Comparison of ENCODE assay signal across 14 cellular contexts in the genomic region with DNA sequence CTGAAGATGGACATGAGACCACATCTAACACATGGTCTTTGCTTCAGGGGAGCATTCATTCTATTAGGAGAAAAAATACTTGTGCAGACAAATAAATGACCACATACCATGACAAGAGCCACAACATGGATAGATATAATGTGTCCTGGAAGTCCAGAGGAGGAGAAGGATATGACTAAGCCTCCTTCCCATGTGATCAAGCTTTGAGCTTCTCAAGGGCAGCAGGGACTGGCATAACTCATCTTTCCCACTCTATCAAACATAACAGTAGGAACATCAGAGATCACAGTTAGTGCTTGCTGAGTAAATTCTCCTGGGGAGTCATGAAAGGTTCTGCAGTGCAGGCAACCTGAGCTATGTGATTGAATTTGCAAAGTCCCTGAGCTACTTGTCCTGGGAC.
DNase-seq lines count a peak whose midpoint lies in the region; ATAC-seq and TF ChIP-seq lines count a peak whose summit lies in the region.
"Had no signal": no experiment of that assay in that cellular context is flagged by ENCODE, and none has a peak within 500 bp of the region (broad histone marks: within the 10 kb centered on the region; RNA-seq: fewer than 3 reads in every experiment).

No MANE protein-coding gene starts in this region.

- peak; percentile 83 for DNase-seq in COLO829 (ENCODE audit: low spot score)
- peak; percentile 87 for DNase-seq in M059J (ENCODE audit: low read depth)
- DNase-seq in cardiac fibroblast (ENCODE audit: low read depth in 2 of 2) = peak; percentile 54 to 75
- DNase-seq in lung microvascular endothelial cell (ENCODE audit: low read depth in 2 of 2) = peak; percentile 5 to 77
- no peak for DNase-seq in NCI-H2196 (lab: John Stamatoyannopoulos, UW; ENCODE audit: unreplicated experiment)
- DNase-seq in SIG-M5 (lab: John Stamatoyannopoulos, UW) = no peak
- DNase-seq: activated CD4-positive, alpha-beta T cell treated with anti-CD3 and anti-CD28 coated beads, Interleukin-2, amount 50 U/mL, for 4 hours; DND-41; NCI-H1105; stimulated activated CD4-positive, alpha-beta T cell treated with anti-CD3 and anti-CD28 coated beads, Interleukin-1b, Interleukin-23, amount 100 ng/mL, for 48 hours; upper lobe of left lung had no signal

- H3K4me3 ChIP-seq in cardiac fibroblast (replicated peaks in 1 of 2; ENCODE audit: low read depth in 2 of 2, low read length in 2 of 2) = no peak overlapping the region
- H3K4me3 ChIP-seq: PC-9, upper lobe of left lung had no signal

- ATAC-seq in GM19452 (IDR thresholded peaks at IDR 0.05; ENCODE audit: unreplicated experiment) (no peak), GM21825 (IDR thresholded peaks at IDR 0.05; ENCODE audit: unreplicated experiment) (no peak)

- TF ChIP-seq CTCF in cardiac fibroblast (IDR thresholded peaks at IDR 0.05; ENCODE audit: low read depth, low read length) = no peak

Comparison
In these comparisons a context has a peak if more than half of its experiments do, and no peak if none do; other contexts are left out.
1. DNase-seq: peak in COLO829 (single experiment), M059J (single experiment), cardiac fibroblast (2 of 2) and lung microvascular endothelial cell (2 of 2); none in NCI-H2196 (single experiment) and SIG-M5 (single experiment).